1 cellular context compared by ENCODE assay signal in genomic region chr3:123757281-123757940, GRCh38.
TF ChIP-seq lines count a peak whose summit lies in the region.

No MANE protein-coding gene starts in this region.

TF ChIP-seq in HepG2, 621 proteins besides CTCF, POLR2A, EP300 and RAD21 (continued from another document):
- TF ChIP-seq BRF2 (CRISPR knock-in tag; IDR thresholded peaks at IDR 0.05) (no peak), ZBTB38 (CRISPR knock-in tag; IDR thresholded peaks at IDR 0.05) (peak; percentile 84), JUND (CRISPR knock-in tag; IDR thresholded peaks at IDR 0.05) (no peak), NCOA5 (CRISPR knock-in tag; IDR thresholded peaks at IDR 0.05) (no peak)
